8 cellular contexts compared by ENCODE assay signal in genomic region chr3:125051715-125052581, GRCh38. TPM values are rescaled to one million over a fixed set of nuclear protein-coding genes. Genes with fewer than 3 reads are reported as not detected.
DNase-seq lines count a peak whose midpoint lies in the region; ATAC-seq and TF ChIP-seq lines count a peak whose summit lies in the region.

No MANE protein-coding gene starts in this region.

- H3K79me2 ChIP-seq in parathyroid adenoma, result peaks cover under 1% of the 10 kb centered on the region

- intact Hi-C loops in thyroid gland (cut with DNase I), result no loop called here

- no peak overlapping the region for H2AFZ ChIP-seq in parathyroid adenoma

- peak; percentile 67 for DNase-seq in GM03348 (ENCODE audit: low spot score)
- peak; percentile 70 for DNase-seq in NCI-H226
- peak; percentile 75 for DNase-seq in activated T-cell treated with anti-CD3 and anti-CD28 coated beads, Interleukin-2, amount 50 U/mL, for 1 hour
- DNase-seq in fibroblast of pulmonary artery (ENCODE audit: low read depth), result peak; percentile 84
- DNase-seq in thyroid gland, result peak; percentile 47 to 54

- H3K36me3 ChIP-seq in parathyroid adenoma (ENCODE audit: control insufficient read depth, insufficient read depth, low read length) (no peaks in the 10 kb centered on the region), thyroid gland (no peaks in the 10 kb centered on the region)

- no peak for TF ChIP-seq CTCF in fibroblast of pulmonary artery (IDR thresholded peaks at IDR 0.05; ENCODE audit: low read length, missing control alignments)
- TF ChIP-seq CTCF in parathyroid adenoma (IDR thresholded peaks at IDR 0.05), result no peak
- no peak for TF ChIP-seq CTCF in thyroid gland (IDR thresholded peaks at IDR 0.05)

- H3K27me3 ChIP-seq in parathyroid adenoma (ENCODE audit: control insufficient read depth, insufficient read depth, low read length), result no peaks in the 10 kb centered on the region
- H3K27me3 ChIP-seq in thyroid gland, result no peaks in the 10 kb centered on the region

- H3K4me1 ChIP-seq in parathyroid adenoma (peaks cover 3% of the 10 kb centered on the region), thyroid gland (peaks cover 43 to 71% of the 10 kb centered on the region in 2 donors)

- TF ChIP-seq POLR2A in thyroid gland (IDR thresholded peaks at IDR 0.05), result no peak

- ATAC-seq in HG03520 (IDR thresholded peaks at IDR 0.05; ENCODE audit: unreplicated experiment) (no peak), HG03342 (IDR thresholded peaks at IDR 0.05; ENCODE audit: unreplicated experiment) (no peak)

- H3K9me3 ChIP-seq in parathyroid adenoma (ENCODE audit: control insufficient read depth, low read length) (no peaks in the 10 kb centered on the region), thyroid gland (no peaks in the 10 kb centered on the region)

- H3K9ac ChIP-seq in parathyroid adenoma, result no peak overlapping the region

- H3K4me2 ChIP-seq in parathyroid adenoma (ENCODE audit: low read length), result peak overlapping the region; percentile 38

- 17 to 23% methylated on average over 12 to 14 of the region's 14 CpGs for WGBS in thyroid gland, 2 donors

- H3K4me3 ChIP-seq in fibroblast of pulmonary artery (replicated peaks; ENCODE audit: low read depth, low read length), result peak overlapping the region; percentile 91
- H3K4me3 ChIP-seq in parathyroid adenoma (ENCODE audit: low read depth, low read length), result peak overlapping the region; percentile 5
- H3K4me3 ChIP-seq in thyroid gland (replicated peaks in 1 of 3), result peak overlapping the region in 1 of 3 donors; percentile 17

- H3K27ac ChIP-seq in parathyroid adenoma (peak overlapping the region; percentile 43), thyroid gland (peak overlapping the region; percentile 77 to 93 (median 91))

RNA-seq across cellular contexts. Expression of gene HEG1, which starts 3.8 kb away (rescaled TPM):
- total RNA-seq in thyroid gland, result 100 to 1,000 TPM in 3 of 4 donors, 10 to 100 TPM in 1; 91.4 to 266 (median 199) TPM
